8 cellular contexts compared by ENCODE assay signal in genomic region chr2:130183500-130184373, GRCh38. TPM values are rescaled to one million over a fixed set of nuclear protein-coding genes. Genes with fewer than 3 reads are reported as not detected.
DNase-seq lines count a peak whose midpoint lies in the region; ATAC-seq and TF ChIP-seq lines count a peak whose summit lies in the region.

No MANE protein-coding gene starts in this region.

- H3K36me3 ChIP-seq in KOPT-K1 (ENCODE audit: insufficient read depth, low read length) (peaks cover 35% of the 10 kb centered on the region), mucosa of descending colon (ENCODE audit: low read depth) (no peaks in the 10 kb centered on the region)

- no peak for TF ChIP-seq CTCF in cardiac fibroblast (IDR thresholded peaks at IDR 0.05; ENCODE audit: low read depth, low read length)
- TF ChIP-seq CTCF in mucosa of descending colon (IDR thresholded peaks at IDR 0.05), result no peak
- TF ChIP-seq CTCF in GM13976 (IDR thresholded peaks at IDR 0.05; ENCODE audit: borderline replicate concordance, control extremely low read depth, extremely low read depth, insufficient read depth, missing control alignments), result no peak

- ATAC-seq in mucosa of descending colon (no peak), HG02840 (IDR thresholded peaks at IDR 0.05; ENCODE audit: low FRiP score, unreplicated experiment) (no peak)

- intact Hi-C loops in mucosa of descending colon (cut with DNase I, micrococcal nuclease), result loop anchor here (10.0 kb wide), 1 partner anchor 151 kb away; no protein-coding TSS in a partner anchor

- peaks cover 11% of the 10 kb centered on the region for H3K4me1 ChIP-seq in mucosa of descending colon (ENCODE audit: low read depth)

- peak overlapping the region; percentile 97 for H3K27ac ChIP-seq in KOPT-K1 (ENCODE audit: low read depth, low read length, poor library complexity, severe bottlenecking)

- in situ Hi-C loops in GM13976 (cut with MboI; ENCODE audit: low sequenced_read_pairs, unreplicated experiment), result loop anchor here (25.0 kb wide), 1 partner anchor 154 kb away; the partner anchor contains the start of gene IMP4

- H3K4me3 ChIP-seq in cardiac fibroblast (replicated peaks in 1 of 2; ENCODE audit: low read depth in 2 of 2, low read length in 2 of 2) (peak overlapping the region; percentile 51 to 59), mucosa of descending colon (no peak overlapping the region)

- peak; percentile 14 for DNase-seq in AG20443 (ENCODE audit: low spot score)
- DNase-seq in cardiac fibroblast (ENCODE audit: low read depth in 2 of 2), result peak; percentile 15 to 51
- peak in 2 of 3 donors; percentile 12 to 39 for DNase-seq in mucosa of descending colon
- DNase-seq in GM13976 (ENCODE audit: low spot score), result no peak
- no peak for DNase-seq in stimulated activated naive CD4-positive, alpha-beta T cell treated with Interleukin-2 at 50 U/mL for 16 hours (lab: John Stamatoyannopoulos, UW)
- DNase-seq in Kasumi-1 (lab: John Stamatoyannopoulos, UW), result no peak

- no peaks in the 10 kb centered on the region for H3K9me3 ChIP-seq in KOPT-K1 (ENCODE audit: insufficient read depth, low read length, poor library complexity, severe bottlenecking)
- H3K9me3 ChIP-seq in mucosa of descending colon, result no peaks in the 10 kb centered on the region

RNA-seq across cellular contexts. Expression of gene MZT2B, which starts 1.7 kb away (rescaled TPM):
- total RNA-seq in mucosa of descending colon, result 100 to 1,000 TPM; 171 to 215 (median 210) TPM

RNA-seq across cellular contexts. Expression of gene SMPD4, which starts 2.3 kb away (rescaled TPM):
- total RNA-seq in mucosa of descending colon, result 10 to 100 TPM; 37.9 to 41.5 (median 38.2) TPM

RNA-seq across cellular contexts. Expression of gene TUBA3E, which starts 14.5 kb away (rescaled TPM):
- not detected for total RNA-seq in mucosa of descending colon

RNA-seq across cellular contexts. Expression of gene CCDC74B, which starts 38.8 kb away (rescaled TPM):
- total RNA-seq in mucosa of descending colon, result 1 to 10 TPM in 1 of 3 donors, under 1 TPM in 2; 0.12 to 1.6 (median 0.63) TPM

RNA-seq across cellular contexts. Expression of gene POTEF, which starts 54.7 kb away (rescaled TPM):
- not detected for total RNA-seq in mucosa of descending colon

Comparison
In these comparisons a context has a peak if more than half of its experiments do, and no peak if none do; other contexts are left out.
1. DNase-seq: peak in AG20443 (single experiment), cardiac fibroblast (2 of 2) and mucosa of descending colon (2 of 3); none in GM13976 (single experiment), stimulated activated naive CD4-positive, alpha-beta T cell treated with Interleukin-2 at 50 U/mL for 16 hours (single experiment) and Kasumi-1 (0 of 2).